In genomic region chr21:42734323-42734971, GRCh38 we compare ENCODE assay signal across 1 cellular context.
A peak's percentile ranks its signal among the peaks of the same experiment; 100 is the strongest.
TF ChIP-seq lines count a peak whose summit lies in the region.

No MANE protein-coding gene starts in this region.

TF ChIP-seq in HepG2, 621 proteins besides CTCF, POLR2A, EP300 and RAD21 (continued from another document and continues in another):
- TF ChIP-seq, protein P1, sequence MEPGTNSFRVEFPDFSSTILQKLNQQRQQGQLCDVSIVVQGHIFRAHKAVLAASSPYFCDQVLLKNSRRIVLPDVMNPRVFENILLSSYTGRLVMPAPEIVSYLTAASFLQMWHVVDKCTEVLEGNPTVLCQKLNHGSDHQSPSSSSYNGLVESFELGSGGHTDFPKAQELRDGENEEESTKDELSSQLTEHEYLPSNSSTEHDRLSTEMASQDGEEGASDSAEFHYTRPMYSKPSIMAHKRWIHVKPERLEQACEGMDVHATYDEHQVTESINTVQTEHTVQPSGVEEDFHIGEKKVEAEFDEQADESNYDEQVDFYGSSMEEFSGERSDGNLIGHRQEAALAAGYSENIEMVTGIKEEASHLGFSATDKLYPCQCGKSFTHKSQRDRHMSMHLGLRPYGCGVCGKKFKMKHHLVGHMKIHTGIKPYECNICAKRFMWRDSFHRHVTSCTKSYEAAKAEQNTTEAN (CRISPR knock-in tag; conservative IDR thresholded peaks at IDR 0.05) = no peak
- TF ChIP-seq ZNF234 (CRISPR knock-in tag; conservative IDR thresholded peaks at IDR 0.05) (no peak), SOX6 (IDR thresholded peaks at IDR 0.05) (no peak), SOX6 (CRISPR knock-in tag; IDR thresholded peaks at IDR 0.05) (peak; percentile 92), PAF1 (CRISPR knock-in tag; IDR thresholded peaks at IDR 0.05) (no peak), ZNF512 (CRISPR knock-in tag; IDR thresholded peaks at IDR 0.05) (no peak), ASH2L (IDR thresholded peaks at IDR 0.05; ENCODE audit: insufficient read length, low read depth, low read length) (peak; percentile 55), HOXA5 (CRISPR knock-in tag; IDR thresholded peaks at IDR 0.05) (no peak), NR3C1 (CRISPR knock-in tag; IDR thresholded peaks at IDR 0.05) (no peak), NAIF1 (CRISPR knock-in tag; IDR thresholded peaks at IDR 0.05; ENCODE audit: borderline replicate concordance) (peak; percentile 80; the same call in 1 of the 2 replicates), FOXJ3 (CRISPR knock-in tag; IDR thresholded peaks at IDR 0.05; ENCODE audit: borderline replicate concordance) (peak; percentile 64; the same call in 1 of the 2 replicates), ZMYM4 (CRISPR knock-in tag; IDR thresholded peaks at IDR 0.05) (no peak; the same call in 1 of the 2 replicates), TOPORS (CRISPR knock-in tag; IDR thresholded peaks at IDR 0.05) (no peak), TBP (CRISPR knock-in tag; IDR thresholded peaks at IDR 0.05) (no peak), ZNF577 (CRISPR knock-in tag; IDR thresholded peaks at IDR 0.05; ENCODE audit: borderline replicate concordance, low read depth) (no peak), ETS1 (CRISPR knock-in tag; IDR thresholded peaks at IDR 0.05) (no peak), DR1 (CRISPR knock-in tag; IDR thresholded peaks at IDR 0.05) (no peak), ZNF619 (CRISPR knock-in tag; IDR thresholded peaks at IDR 0.05) (no peak), RAD51 (IDR thresholded peaks at IDR 0.05; ENCODE audit: borderline replicate concordance) (no peak), KLF6 (CRISPR knock-in tag; IDR thresholded peaks at IDR 0.05) (no peak), RFXANK (CRISPR knock-in tag; IDR thresholded peaks at IDR 0.05) (no peak), ZNF570 (CRISPR knock-in tag; IDR thresholded peaks at IDR 0.05; ENCODE audit: borderline replicate concordance) (no peak), NR1H2 (CRISPR knock-in tag; IDR thresholded peaks at IDR 0.05; ENCODE audit: borderline replicate concordance, low read depth) (no peak), TEAD3 (CRISPR knock-in tag; optimal IDR thresholded peaks at IDR 0.05; ENCODE audit: borderline replicate concordance) (peak; percentile 60), SP140L (CRISPR knock-in tag; IDR thresholded peaks at IDR 0.05; ENCODE audit: borderline replicate concordance) (no peak), ZNF713 (CRISPR knock-in tag; IDR thresholded peaks at IDR 0.05) (no peak), TEF (CRISPR knock-in tag; IDR thresholded peaks at IDR 0.05) (no peak), ZNF597 (CRISPR knock-in tag; IDR thresholded peaks at IDR 0.05) (no peak), NCOA5 (CRISPR knock-in tag; IDR thresholded peaks at IDR 0.05) (no peak), ZSCAN30 (CRISPR knock-in tag; IDR thresholded peaks at IDR 0.05) (no peak), THYN1 (CRISPR knock-in tag; IDR thresholded peaks at IDR 0.05; ENCODE audit: borderline replicate concordance, low read depth) (no peak), PRMT3 (CRISPR knock-in tag; IDR thresholded peaks at IDR 0.05; ENCODE audit: borderline replicate concordance, low read depth) (no peak), ZNF10 (CRISPR knock-in tag; IDR thresholded peaks at IDR 0.05; ENCODE audit: borderline replicate concordance, low read depth) (no peak), ZNF816 (CRISPR knock-in tag; IDR thresholded peaks at IDR 0.05; ENCODE audit: borderline replicate concordance) (no peak), SNAPC5 (CRISPR knock-in tag; IDR thresholded peaks at IDR 0.05; ENCODE audit: borderline replicate concordance) (no peak), HOXA3 (CRISPR knock-in tag; IDR thresholded peaks at IDR 0.05) (no peak), SSRP1 (CRISPR knock-in tag; IDR thresholded peaks at IDR 0.05) (no peak)
- TF ChIP-seq, protein P2, sequence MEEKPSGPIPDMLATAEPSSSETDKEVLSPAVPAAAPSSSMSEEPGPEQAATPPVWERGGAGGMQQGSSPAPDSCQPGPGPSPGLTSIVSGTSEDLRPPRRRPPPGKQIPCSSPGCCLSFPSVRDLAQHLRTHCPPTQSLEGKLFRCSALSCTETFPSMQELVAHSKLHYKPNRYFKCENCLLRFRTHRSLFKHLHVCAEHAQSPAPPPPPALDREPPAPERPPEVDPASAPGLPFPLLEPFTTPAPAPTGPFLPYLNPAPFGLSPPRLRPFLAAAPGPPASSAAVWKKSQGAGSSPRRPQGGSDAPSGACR (CRISPR knock-in tag; IDR thresholded peaks at IDR 0.05) = no peak
- TF ChIP-seq, protein P3, sequence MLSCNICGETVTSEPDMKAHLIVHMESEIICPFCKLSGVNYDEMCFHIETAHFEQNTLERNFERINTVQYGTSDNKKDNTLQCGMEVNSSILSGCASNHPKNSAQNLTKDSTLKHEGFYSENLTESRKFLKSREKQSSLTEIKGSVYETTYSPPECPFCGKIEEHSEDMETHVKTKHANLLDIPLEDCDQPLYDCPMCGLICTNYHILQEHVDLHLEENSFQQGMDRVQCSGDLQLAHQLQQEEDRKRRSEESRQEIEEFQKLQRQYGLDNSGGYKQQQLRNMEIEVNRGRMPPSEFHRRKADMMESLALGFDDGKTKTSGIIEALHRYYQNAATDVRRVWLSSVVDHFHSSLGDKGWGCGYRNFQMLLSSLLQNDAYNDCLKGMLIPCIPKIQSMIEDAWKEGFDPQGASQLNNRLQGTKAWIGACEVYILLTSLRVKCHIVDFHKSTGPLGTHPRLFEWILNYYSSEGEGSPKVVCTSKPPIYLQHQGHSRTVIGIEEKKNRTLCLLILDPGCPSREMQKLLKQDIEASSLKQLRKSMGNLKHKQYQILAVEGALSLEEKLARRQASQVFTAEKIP (CRISPR knock-in tag; IDR thresholded peaks at IDR 0.05; ENCODE audit: borderline replicate concordance) = no peak
- TF ChIP-seq, protein P4, sequence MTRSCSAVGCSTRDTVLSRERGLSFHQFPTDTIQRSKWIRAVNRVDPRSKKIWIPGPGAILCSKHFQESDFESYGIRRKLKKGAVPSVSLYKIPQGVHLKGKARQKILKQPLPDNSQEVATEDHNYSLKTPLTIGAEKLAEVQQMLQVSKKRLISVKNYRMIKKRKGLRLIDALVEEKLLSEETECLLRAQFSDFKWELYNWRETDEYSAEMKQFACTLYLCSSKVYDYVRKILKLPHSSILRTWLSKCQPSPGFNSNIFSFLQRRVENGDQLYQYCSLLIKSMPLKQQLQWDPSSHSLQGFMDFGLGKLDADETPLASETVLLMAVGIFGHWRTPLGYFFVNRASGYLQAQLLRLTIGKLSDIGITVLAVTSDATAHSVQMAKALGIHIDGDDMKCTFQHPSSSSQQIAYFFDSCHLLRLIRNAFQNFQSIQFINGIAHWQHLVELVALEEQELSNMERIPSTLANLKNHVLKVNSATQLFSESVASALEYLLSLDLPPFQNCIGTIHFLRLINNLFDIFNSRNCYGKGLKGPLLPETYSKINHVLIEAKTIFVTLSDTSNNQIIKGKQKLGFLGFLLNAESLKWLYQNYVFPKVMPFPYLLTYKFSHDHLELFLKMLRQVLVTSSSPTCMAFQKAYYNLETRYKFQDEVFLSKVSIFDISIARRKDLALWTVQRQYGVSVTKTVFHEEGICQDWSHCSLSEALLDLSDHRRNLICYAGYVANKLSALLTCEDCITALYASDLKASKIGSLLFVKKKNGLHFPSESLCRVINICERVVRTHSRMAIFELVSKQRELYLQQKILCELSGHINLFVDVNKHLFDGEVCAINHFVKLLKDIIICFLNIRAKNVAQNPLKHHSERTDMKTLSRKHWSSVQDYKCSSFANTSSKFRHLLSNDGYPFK (CRISPR knock-in tag; IDR thresholded peaks at IDR 0.05; ENCODE audit: borderline replicate concordance) = no peak
- TF ChIP-seq, protein P5, sequence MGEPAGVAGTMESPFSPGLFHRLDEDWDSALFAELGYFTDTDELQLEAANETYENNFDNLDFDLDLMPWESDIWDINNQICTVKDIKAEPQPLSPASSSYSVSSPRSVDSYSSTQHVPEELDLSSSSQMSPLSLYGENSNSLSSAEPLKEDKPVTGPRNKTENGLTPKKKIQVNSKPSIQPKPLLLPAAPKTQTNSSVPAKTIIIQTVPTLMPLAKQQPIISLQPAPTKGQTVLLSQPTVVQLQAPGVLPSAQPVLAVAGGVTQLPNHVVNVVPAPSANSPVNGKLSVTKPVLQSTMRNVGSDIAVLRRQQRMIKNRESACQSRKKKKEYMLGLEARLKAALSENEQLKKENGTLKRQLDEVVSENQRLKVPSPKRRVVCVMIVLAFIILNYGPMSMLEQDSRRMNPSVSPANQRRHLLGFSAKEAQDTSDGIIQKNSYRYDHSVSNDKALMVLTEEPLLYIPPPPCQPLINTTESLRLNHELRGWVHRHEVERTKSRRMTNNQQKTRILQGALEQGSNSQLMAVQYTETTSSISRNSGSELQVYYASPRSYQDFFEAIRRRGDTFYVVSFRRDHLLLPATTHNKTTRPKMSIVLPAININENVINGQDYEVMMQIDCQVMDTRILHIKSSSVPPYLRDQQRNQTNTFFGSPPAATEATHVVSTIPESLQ (CRISPR knock-in tag; conservative IDR thresholded peaks at IDR 0.05) = no peak
- TF ChIP-seq, protein P6, sequence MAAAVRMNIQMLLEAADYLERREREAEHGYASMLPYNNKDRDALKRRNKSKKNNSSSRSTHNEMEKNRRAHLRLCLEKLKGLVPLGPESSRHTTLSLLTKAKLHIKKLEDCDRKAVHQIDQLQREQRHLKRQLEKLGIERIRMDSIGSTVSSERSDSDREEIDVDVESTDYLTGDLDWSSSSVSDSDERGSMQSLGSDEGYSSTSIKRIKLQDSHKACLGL (CRISPR knock-in tag; IDR thresholded peaks at IDR 0.05) = no peak
- TF ChIP-seq, protein P7, sequence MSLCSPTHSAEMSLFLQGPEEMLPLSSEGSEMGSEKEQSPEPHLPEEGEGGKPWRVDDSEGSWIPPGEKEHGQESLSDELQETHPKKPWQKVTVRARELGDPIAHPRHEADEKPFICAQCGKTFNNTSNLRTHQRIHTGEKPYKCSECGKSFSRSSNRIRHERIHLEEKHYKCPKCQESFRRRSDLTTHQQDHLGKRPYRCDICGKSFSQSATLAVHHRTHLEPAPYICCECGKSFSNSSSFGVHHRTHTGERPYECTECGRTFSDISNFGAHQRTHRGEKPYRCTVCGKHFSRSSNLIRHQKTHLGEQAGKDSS (CRISPR knock-in tag; IDR thresholded peaks at IDR 0.05; ENCODE audit: borderline replicate concordance, low read depth) = 0 out of 2 replicates have a peak, but pooled peaks have one; percentile 29
- TF ChIP-seq, protein P8, sequence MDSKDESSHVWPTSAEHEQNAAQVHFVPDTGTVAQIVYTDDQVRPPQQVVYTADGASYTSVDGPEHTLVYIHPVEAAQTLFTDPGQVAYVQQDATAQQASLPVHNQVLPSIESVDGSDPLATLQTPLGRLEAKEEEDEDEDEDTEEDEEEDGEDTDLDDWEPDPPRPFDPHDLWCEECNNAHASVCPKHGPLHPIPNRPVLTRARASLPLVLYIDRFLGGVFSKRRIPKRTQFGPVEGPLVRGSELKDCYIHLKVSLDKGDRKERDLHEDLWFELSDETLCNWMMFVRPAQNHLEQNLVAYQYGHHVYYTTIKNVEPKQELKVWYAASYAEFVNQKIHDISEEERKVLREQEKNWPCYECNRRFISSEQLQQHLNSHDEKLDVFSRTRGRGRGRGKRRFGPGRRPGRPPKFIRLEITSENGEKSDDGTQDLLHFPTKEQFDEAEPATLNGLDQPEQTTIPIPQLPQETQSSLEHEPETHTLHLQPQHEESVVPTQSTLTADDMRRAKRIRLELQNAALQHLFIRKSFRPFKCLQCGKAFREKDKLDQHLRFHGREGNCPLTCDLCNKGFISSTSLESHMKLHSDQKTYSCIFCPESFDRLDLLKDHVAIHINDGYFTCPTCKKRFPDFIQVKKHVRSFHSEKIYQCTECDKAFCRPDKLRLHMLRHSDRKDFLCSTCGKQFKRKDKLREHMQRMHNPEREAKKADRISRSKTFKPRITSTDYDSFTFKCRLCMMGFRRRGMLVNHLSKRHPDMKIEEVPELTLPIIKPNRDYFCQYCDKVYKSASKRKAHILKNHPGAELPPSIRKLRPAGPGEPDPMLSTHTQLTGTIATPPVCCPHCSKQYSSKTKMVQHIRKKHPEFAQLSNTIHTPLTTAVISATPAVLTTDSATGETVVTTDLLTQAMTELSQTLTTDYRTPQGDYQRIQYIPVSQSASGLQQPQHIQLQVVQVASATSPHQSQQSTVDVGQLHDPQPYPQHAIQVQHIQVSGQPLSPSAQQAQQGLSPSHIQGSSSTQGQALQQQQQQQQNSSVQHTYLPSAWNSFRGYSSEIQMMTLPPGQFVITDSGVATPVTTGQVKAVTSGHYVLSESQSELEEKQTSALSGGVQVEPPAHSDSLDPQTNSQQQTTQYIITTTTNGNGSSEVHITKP (CRISPR knock-in tag; IDR thresholded peaks at IDR 0.05; ENCODE audit: low read depth) = no peak
- TF ChIP-seq, protein P9, sequence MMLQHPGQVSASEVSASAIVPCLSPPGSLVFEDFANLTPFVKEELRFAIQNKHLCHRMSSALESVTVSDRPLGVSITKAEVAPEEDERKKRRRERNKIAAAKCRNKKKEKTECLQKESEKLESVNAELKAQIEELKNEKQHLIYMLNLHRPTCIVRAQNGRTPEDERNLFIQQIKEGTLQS (CRISPR knock-in tag; IDR thresholded peaks at IDR 0.05) = peak; percentile 61; the same call in 1 of the 2 replicates
